Comparison of ENCODE assay signal across 5 cellular contexts in genomic region chr19:41435376-41435775, GRCh38. TPM values are rescaled to one million over a fixed set of nuclear protein-coding genes. Genes with fewer than 3 reads are reported as not detected.
"Had no signal": no experiment of that assay in that cellular context is flagged by ENCODE, and none has a peak within 500 bp of the region (broad histone marks: within the 10 kb centered on the region; RNA-seq: fewer than 3 reads in every experiment).

No MANE protein-coding gene starts in this region.

RNA-seq across cellular contexts. Expression of gene ERICH4, which starts 7.6 kb away (rescaled TPM):
- total RNA-seq: M059J, PC-3, Right ventricle myocardium inferior, SJSA1 had no signal
- polyA plus RNA-seq: SK-N-SH had no signal

RNA-seq across cellular contexts. Expression of gene B3GNT8, which starts 8.2 kb away (rescaled TPM):
- total RNA-seq: M059J, SJSA1 had no signal
- polyA plus RNA-seq: SK-N-SH had no signal
